Comparison of ENCODE assay signal across 22 cellular contexts in genomic region chr11:11899401-11899800, GRCh38. TPM values are rescaled to one million over a fixed set of nuclear protein-coding genes. Genes with fewer than 3 reads are reported as not detected.
DNase-seq lines count a peak whose midpoint lies in the region; ATAC-seq, FAIRE-seq and TF ChIP-seq lines count a peak whose summit lies in the region.
"Had no signal": no experiment of that assay in that cellular context is flagged by ENCODE, and none has a peak within 500 bp of the region (broad histone marks: within the 10 kb centered on the region; RNA-seq: fewer than 3 reads in every experiment).

No MANE protein-coding gene starts in this region.

- FAIRE-seq in K562 (lab: Jason Lieb, UNC) = no peak
- FAIRE-seq: HTR-8/SVneo, keratinocyte had no signal

- H3K9ac ChIP-seq in K562 (ENCODE audit: insufficient read depth in 1 of 2, low read depth in 2 of 2, low read length in 2 of 2) = no peak overlapping the region

- no peak for TF ChIP-seq POLR2A in K562 (conservative IDR thresholded peaks at IDR 0.05)

- H3K9me3 ChIP-seq in K562 (replicated peaks; ENCODE audit: control insufficient read depth, insufficient read depth, low read depth, low read length) = no peaks in the 10 kb centered on the region
- H3K9me3 ChIP-seq: HAP-1, thoracic aorta had no signal

- H2AFZ ChIP-seq in K562 (ENCODE audit: low read depth, low read length) = no peak overlapping the region

- H3K4me1 ChIP-seq in K562 (replicated peaks in 1 of 2; ENCODE audit: control insufficient read depth in 2 of 2, insufficient read depth in 2 of 2, low read length in 2 of 2) = no peaks in the 10 kb centered on the region
- H3K4me1 ChIP-seq: HAP-1 had no signal

- BruUV-seq in K562 (replicated peaks; lab: Mats Ljungman, UMichigan) = no TSS peak

- no peak for TF ChIP-seq RAD21 in K562 (CRISPR knock-in tag; conservative IDR thresholded peaks at IDR 0.05 in 1 of 2, IDR thresholded peaks at IDR 0.05 in 1 of 2)

- no peaks in the 10 kb centered on the region for H3K27me3 Mint-ChIP-seq in natural killer cell (ENCODE audit: low read depth in 2 of 2)
- no peaks in the 10 kb centered on the region for H3K27me3 Mint-ChIP-seq in natural killer cell treated with Interleukin-12 subunit alpha and Interleukin-12 subunit beta and Interleukin-15 and Interleukin-18, amount 100 ng/mL, for 72 hours
- H3K27me3 Mint-ChIP-seq: brain; stimulated activated memory B cell treated with anti-CD40 and anti-IgM and Interleukin-4, amounts not matched to agents 10 μg/mL and 1 μg/mL and 100 μg/mL, for 72 hours had no signal

- H3K27me3 ChIP-seq in K562 (ENCODE audit: control insufficient read depth in 2 of 2, insufficient read depth in 2 of 2, low read length in 2 of 2) = no peaks in the 10 kb centered on the region

- CTCF ChIA-PET in K562 (lab: Yijun Ruan, JAX; ENCODE audit: low intra/inter-chr PET ratio) = interaction anchor here (1.2 kb wide), 1 partner anchor 101 kb away, joined by 4 read pairs; no protein-coding TSS in a partner anchor

- DNase-seq in natural killer cell = no peak
- no peak for DNase-seq in natural killer cell treated with Interleukin-12 subunit alpha and Interleukin-12 subunit beta and Interleukin-15 and Interleukin-18, amount 100 ng/mL, for 72 hours (ENCODE audit: low spot score)
- DNase-seq in K562 (ENCODE audit: extremely low read depth in 1 of 4, low spot score in 3 of 4) = no peak
- DNase-seq in iPS-NIHi7 (ENCODE audit: extremely low spot score) = peak; percentile 26
- DNase-seq in COLO668 (lab: John Stamatoyannopoulos, UW; ENCODE audit: unreplicated experiment) = no peak
- DNase-seq in HK-2 (ENCODE audit: unreplicated experiment) = no peak
- no peak for DNase-seq in hepatic stellate cell (ENCODE audit: low spot score)
- DNase-seq: activated CD4-positive, alpha-beta T cell treated with anti-CD3 and anti-CD28 coated beads for 4 hours; activated effector memory CD4-positive, alpha-beta T cell treated with anti-CD3 and anti-CD28 coated beads, Interleukin-2, amount 50 U/mL, for 16 hours; cortex of kidney; NCI-H1092; NCI-H2029; NCI-H446; nephron progenitor cell had no signal

- H3K36me3 Mint-ChIP-seq in natural killer cell = no peaks in the 10 kb centered on the region
- peaks cover 5% of the 10 kb centered on the region for H3K36me3 Mint-ChIP-seq in natural killer cell treated with Interleukin-12 subunit alpha and Interleukin-12 subunit beta and Interleukin-15 and Interleukin-18, amount 100 ng/mL, for 72 hours

- H3K4me2 ChIP-seq in K562 (ENCODE audit: insufficient read depth, low read length) = no peak overlapping the region

- no peak for ATAC-seq in natural killer cell
- no peak for ATAC-seq in natural killer cell treated with Interleukin-12 subunit alpha and Interleukin-12 subunit beta and Interleukin-15 and Interleukin-18, amount 100 ng/mL, for 72 hours
- peak; percentile 86 for ATAC-seq in K562
- ATAC-seq in GM19035 (IDR thresholded peaks at IDR 0.05; ENCODE audit: unreplicated experiment) = no peak
- ATAC-seq: stimulated activated memory B cell treated with anti-CD40 and anti-IgM and Interleukin-4, amounts not matched to agents 10 μg/mL and 1 μg/mL and 100 μg/mL, for 72 hours had no signal

- WGBS in K562 (ENCODE audit: insufficient coverage, low coverage, missing lambda C conversion rate) = 80% methylated on average over 1 of the region's 1 CpG

- H4K20me1 ChIP-seq in K562 (replicated peaks; ENCODE audit: control insufficient read depth, insufficient read depth, low read length) = no peaks in the 10 kb centered on the region

- no peaks in the 10 kb centered on the region for H3K79me2 ChIP-seq in K562 (ENCODE audit: control insufficient read depth, insufficient read depth, low read length)

- no peak overlapping the region for H3K27ac ChIP-seq in K562 (ENCODE audit: extremely low read depth, low read depth, low read length)
- H3K27ac ChIP-seq: RWPE1, thoracic aorta had no signal

- H3K9me3 Mint-ChIP-seq in natural killer cell = no peaks in the 10 kb centered on the region
- H3K9me3 Mint-ChIP-seq in natural killer cell treated with Interleukin-12 subunit alpha and Interleukin-12 subunit beta and Interleukin-15 and Interleukin-18, amount 100 ng/mL, for 72 hours = no peaks in the 10 kb centered on the region
- H3K9me3 Mint-ChIP-seq: brain; nephron progenitor cell; stimulated activated memory B cell treated with anti-CD40 and anti-IgM and Interleukin-4, amounts not matched to agents 10 μg/mL and 1 μg/mL and 100 μg/mL, for 72 hours had no signal

- no peak overlapping the region for H3K4me3 ChIP-seq in K562
- H3K4me3 ChIP-seq: HAP-1, thoracic aorta had no signal

- in situ Hi-C loops in K562 (cut with MboI) = no loop called here

- peak overlapping the region; percentile 5 to 39 for H3K27ac Mint-ChIP-seq in natural killer cell
- peak overlapping the region in 1 of 2 donors; percentile 11 for H3K27ac Mint-ChIP-seq in natural killer cell treated with Interleukin-12 subunit alpha and Interleukin-12 subunit beta and Interleukin-15 and Interleukin-18, amount 100 ng/mL, for 72 hours
- H3K27ac Mint-ChIP-seq: brain; stimulated activated memory B cell treated with anti-CD40 and anti-IgM and Interleukin-4, amounts not matched to agents 10 μg/mL and 1 μg/mL and 100 μg/mL, for 72 hours had no signal

- POLR2A ChIA-PET in K562 (lab: Yijun Ruan, JAX) = interaction anchor here (0.6 to 1.3 kb wide), 3 partner anchors 11 to 954 kb away, joined by 3 read pairs; no protein-coding TSS in a partner anchor

- TF ChIP-seq CTCF in natural killer cell (IDR thresholded peaks at IDR 0.05) (no peak), K562 (IDR thresholded peaks at IDR 0.05 in 2 of 3, conservative IDR thresholded peaks at IDR 0.05 in 1 of 3; ENCODE audit: insufficient read depth in 2 of 3, low read depth in 1 of 3, low read length in 3 of 3) (no peak)

- peaks cover 0 to 19% of the 10 kb centered on the region in 2 donors for H3K4me1 Mint-ChIP-seq in natural killer cell
- H3K4me1 Mint-ChIP-seq in natural killer cell treated with Interleukin-12 subunit alpha and Interleukin-12 subunit beta and Interleukin-15 and Interleukin-18, amount 100 ng/mL, for 72 hours (ENCODE audit: low read depth in 2 of 2) = peaks cover 0 to 15% of the 10 kb centered on the region in 2 donors
- H3K4me1 Mint-ChIP-seq: brain; nephron progenitor cell; stimulated activated memory B cell treated with anti-CD40 and anti-IgM and Interleukin-4, amounts not matched to agents 10 μg/mL and 1 μg/mL and 100 μg/mL, for 72 hours had no signal

- intact Hi-C loops in natural killer cell (cut with micrococcal nuclease) = no loop called here
- intact Hi-C loops in K562 (cut with micrococcal nuclease) = no loop called here

- no peak overlapping the region for H3K4me3 Mint-ChIP-seq in natural killer cell
- no peak overlapping the region for H3K4me3 Mint-ChIP-seq in natural killer cell treated with Interleukin-12 subunit alpha and Interleukin-12 subunit beta and Interleukin-15 and Interleukin-18, amount 100 ng/mL, for 72 hours
- H3K4me3 Mint-ChIP-seq: brain; nephron progenitor cell; stimulated activated memory B cell treated with anti-CD40 and anti-IgM and Interleukin-4, amounts not matched to agents 10 μg/mL and 1 μg/mL and 100 μg/mL, for 72 hours had no signal

- H3K9me1 ChIP-seq in K562 (ENCODE audit: control insufficient read depth, insufficient read depth, low read length) = no peaks in the 10 kb centered on the region

- peaks cover 53% of the 10 kb centered on the region for H3K36me3 ChIP-seq in K562 (ENCODE audit: control insufficient read depth, insufficient read depth, low read length)
- H3K36me3 ChIP-seq: thoracic aorta had no signal

- no peak for TF ChIP-seq EP300 in K562 (IDR thresholded peaks at IDR 0.05; ENCODE audit: low read length)

TF ChIP-seq in K562, 482 proteins besides CTCF, POLR2A, EP300 and RAD21 (continues in another document):
- no peak for TF ChIP-seq SMARCA4 (IDR thresholded peaks at IDR 0.05)
- TF ChIP-seq, protein P1, sequence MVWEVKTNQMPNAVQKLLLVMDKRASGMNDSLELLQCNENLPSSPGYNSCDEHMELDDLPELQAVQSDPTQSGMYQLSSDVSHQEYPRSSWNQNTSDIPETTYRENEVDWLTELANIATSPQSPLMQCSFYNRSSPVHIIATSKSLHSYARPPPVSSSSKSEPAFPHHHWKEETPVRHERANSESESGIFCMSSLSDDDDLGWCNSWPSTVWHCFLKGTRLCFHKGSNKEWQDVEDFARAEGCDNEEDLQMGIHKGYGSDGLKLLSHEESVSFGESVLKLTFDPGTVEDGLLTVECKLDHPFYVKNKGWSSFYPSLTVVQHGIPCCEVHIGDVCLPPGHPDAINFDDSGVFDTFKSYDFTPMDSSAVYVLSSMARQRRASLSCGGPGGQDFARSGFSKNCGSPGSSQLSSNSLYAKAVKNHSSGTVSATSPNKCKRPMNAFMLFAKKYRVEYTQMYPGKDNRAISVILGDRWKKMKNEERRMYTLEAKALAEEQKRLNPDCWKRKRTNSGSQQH (CRISPR knock-in tag; IDR thresholded peaks at IDR 0.05) = no peak
- TF ChIP-seq MAX (CRISPR knock-in tag; IDR thresholded peaks at IDR 0.05) = no peak

RNA-seq across cellular contexts. Expression of gene USP47, which starts 57.6 kb away (rescaled TPM):
- total RNA-seq in natural killer cell = 100 to 1,000 TPM; 102 to 108 (median 107) TPM
- total RNA-seq in natural killer cell treated with Interleukin-12 subunit alpha and Interleukin-12 subunit beta and Interleukin-15 and Interleukin-18, amount 100 ng/mL, for 72 hours = 10 to 100 TPM; 61.7 to 61.8 TPM
- 44.2 and 108 TPM in 2 replicates for total RNA-seq in K562 (2011; cell fraction: chromatin; rRNA removed; ENCODE audit: low replicate concordance)
- 19.7 and 22.7 TPM in 2 replicates for total RNA-seq in K562 (2011; cell fraction: nucleolus; rRNA removed)
- total RNA-seq in K562 (2011; cell fraction: nucleoplasm; rRNA removed) = 41.9 and 49.6 TPM in 2 replicates
- total RNA-seq in K562 (2014; rRNA removed) = 51.7 and 53.2 TPM in 2 replicates
- total RNA-seq in K562 (2014; rRNA removed; fragmentation: Illumina TruSeq; extraction: Trizol) = 61.1 and 76.1 TPM in 2 replicates
- total RNA-seq in K562 (2015; rRNA removed; fragmentation: Illumina TruSeq; extraction: Trizol) = 61.8 and 63.6 TPM in 2 replicates
- 34.1 and 36.1 TPM in 2 replicates for total RNA-seq in K562 (2021)
- polyA plus RNA-seq in K562 (2011; rRNA removed) = 27.1 and 31.4 TPM in 2 replicates
- 6.1 and 10.7 TPM in 2 replicates for polyA plus RNA-seq in K562 (2011; cell fraction: cytosol; rRNA removed)
- polyA plus RNA-seq in K562 (2011; cell fraction: nucleus; rRNA removed) = 23.1 and 30.6 TPM in 2 replicates
- polyA plus RNA-seq in K562 (2012) = 23.8 and 30.3 TPM in 2 replicates
- polyA plus RNA-seq in K562 (2014; fragmentation: Illumina TruSeq; extraction: Trizol) = 32.2 and 34.7 TPM in 2 replicates
- polyA plus RNA-seq in K562 (2014; fragmentation: Nextera tagmentation; extraction: Ambion mirVana) = 10 to 100 TPM; 13.1 to 16.4 TPM
- 26.0 and 32.7 TPM in 2 replicates for polyA plus RNA-seq in K562 (2014; rRNA removed)
- 84.5 and 90.5 TPM in 2 replicates for polyA minus RNA-seq in K562 (2011; rRNA and poly(A)+ RNA removed)
- 21.7 and 22.3 TPM in 2 replicates for polyA minus RNA-seq in K562 (2011; cell fraction: cytosol; rRNA and poly(A)+ RNA removed)
- polyA minus RNA-seq in K562 (2011; cell fraction: nucleus; rRNA and poly(A)+ RNA removed) = 59.5 and 83.2 TPM in 2 replicates
